Comparison of ENCODE assay signal across 18 cellular contexts in genomic region chr19:50790365-50790825, GRCh38. TPM values are rescaled to one million over a fixed set of nuclear protein-coding genes. Genes with fewer than 3 reads are reported as not detected.
"Had no signal": no experiment of that assay in that cellular context is flagged by ENCODE, and none has a peak within 500 bp of the region (broad histone marks: within the 10 kb centered on the region; RNA-seq: fewer than 3 reads in every experiment).

Gene ACP4, plus strand, starts transcription at chr19:50790415. Its CDS starts 0 bp downstream, at chr19:50790415.

- DNase-seq: activated CD4-positive, alpha-beta T cell treated with anti-CD3 and anti-CD28 coated beads, Interleukin-2, amount 50 U/mL, for 1 hour; activated CD4-positive, CD25-positive, alpha-beta regulatory T cell; activated gamma-delta T cell treated with Interleukin-2 at 50 U/mL for 16 hours; caudate nucleus; effector CD4-positive, alpha-beta T cell; foreskin melanocyte; heart right ventricle; natural killer cell; stimulated activated CD4-positive, alpha-beta T cell treated with anti-CD3 and anti-CD28 coated beads, Interleukin-15, amount 100 ng/mL, for 24 hours; stimulated activated CD4-positive, alpha-beta T cell treated with anti-CD3 and anti-CD28 coated beads, Interleukin-4, amount 100 ng/mL, for 24 hours had no signal

- H3K4me3 Mint-ChIP-seq: natural killer cell had no signal

- H3K27ac Mint-ChIP-seq: natural killer cell had no signal

- FAIRE-seq: islet of Langerhans had no signal

- H3K36me3 Mint-ChIP-seq: natural killer cell had no signal

- H3K4me1 ChIP-seq: heart right ventricle, tibial nerve had no signal

- ATAC-seq: heart right ventricle, natural killer cell had no signal

- H3K4me3 ChIP-seq: coronary artery, heart right ventricle, SK-N-MC, tibial nerve had no signal

- H3K9me3 Mint-ChIP-seq: natural killer cell had no signal

- H3K27ac ChIP-seq: coronary artery, heart right ventricle, SK-N-MC, tibial nerve had no signal

- H3K27me3 ChIP-seq: tibial nerve had no signal

- H3K9me3 ChIP-seq: heart right ventricle, tibial nerve had no signal

RNA-seq across cellular contexts. Expression of gene ACP4, which starts in this region (rescaled TPM):
- total RNA-seq: heart right ventricle; lung microvascular endothelial cell; mucosa of gallbladder; natural killer cell; osteocyte; T-helper 1 cell treated with Interleukin-12 subunit alpha and Interleukin-12 subunit beta and Interleukin-4 antibody, amounts not matched to agents 30 ng/mL and 1 ng/mL, for 36 hours; tibial nerve had no signal
- polyA plus RNA-seq: heart right ventricle had no signal
